Comparison of ENCODE assay signal across 24 cellular contexts in the genomic region with DNA sequence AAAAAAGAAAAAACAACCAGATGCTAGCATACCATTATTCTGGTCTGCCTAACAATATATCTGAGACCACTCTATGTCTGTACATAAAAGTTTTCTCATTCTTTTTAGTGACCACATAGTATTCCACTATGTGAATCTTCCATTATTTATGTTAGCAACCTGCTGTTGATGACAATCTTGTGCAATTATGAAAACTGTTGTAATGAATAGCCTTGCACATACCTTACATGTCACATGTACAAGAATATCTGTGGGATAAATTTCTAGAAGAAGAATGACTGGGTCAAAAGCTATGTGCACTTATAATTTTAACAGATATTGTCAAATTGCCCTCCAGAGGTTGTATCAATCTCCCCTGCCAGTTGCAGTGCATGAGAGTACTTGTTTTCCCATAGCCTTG.
DNase-seq lines count a peak whose midpoint lies in the region; ATAC-seq, FAIRE-seq and TF ChIP-seq lines count a peak whose summit lies in the region.
"Had no signal": no experiment of that assay in that cellular context is flagged by ENCODE, and none has a peak within 500 bp of the region (broad histone marks: within the 10 kb centered on the region; RNA-seq: fewer than 3 reads in every experiment).

No MANE protein-coding gene starts in this region.

- no peaks in the 10 kb centered on the region for H3K9me3 Mint-ChIP-seq in osteocyte (ENCODE audit: unreplicated experiment)
- H3K9me3 Mint-ChIP-seq in activated naive CD4-positive, alpha-beta T cell treated with anti-CD3 and anti-CD28 coated beads, Interleukin-2, amount 50 U/mL, for 72 hours = no peaks in the 10 kb centered on the region
- H3K9me3 Mint-ChIP-seq: activated CD8-positive, alpha-beta T cell treated with anti-CD3 and anti-CD28 coated beads for 36 hours; activated naive CD8-positive, alpha-beta T cell treated with anti-CD3 and anti-CD28 coated beads, Interleukin-2, amount 50 U/mL, for 24 hours; CD4-positive, alpha-beta memory T cell; naive thymus-derived CD4-positive, alpha-beta T cell; stimulated activated naive B cell treated with anti-CD40 and anti-IgM and Interleukin-4, amounts not matched to agents 10 μg/mL and 1 μg/mL and 100 μg/mL, for 72 hours had no signal

- H3K36me3 ChIP-seq in lower lobe of right lung = no peaks in the 10 kb centered on the region
- H3K36me3 ChIP-seq: esophagus squamous epithelium, MG63, SJCRH30, spleen had no signal

- no peak overlapping the region for H3K4me3 Mint-ChIP-seq in osteocyte (ENCODE audit: unreplicated experiment)
- H3K4me3 Mint-ChIP-seq: activated CD8-positive, alpha-beta T cell treated with anti-CD3 and anti-CD28 coated beads for 36 hours; activated naive CD8-positive, alpha-beta T cell treated with anti-CD3 and anti-CD28 coated beads, Interleukin-2, amount 50 U/mL, for 24 hours; CD4-positive, alpha-beta memory T cell had no signal

- no peak for ATAC-seq in lower lobe of right lung
- ATAC-seq in activated naive CD4-positive, alpha-beta T cell treated with anti-CD3 and anti-CD28 coated beads, Interleukin-2, amount 50 U/mL, for 72 hours = no peak
- ATAC-seq: activated CD4-positive, CD25-positive, alpha-beta regulatory T cell treated with anti-CD3 and anti-CD28 coated beads, Interleukin-2, amount 50 U/mL, for 24 hours; activated CD8-positive, alpha-beta T cell treated with anti-CD3 and anti-CD28 coated beads for 36 hours; activated naive CD8-positive, alpha-beta T cell treated with anti-CD3 and anti-CD28 coated beads, Interleukin-2, amount 50 U/mL, for 24 hours; naive thymus-derived CD4-positive, alpha-beta T cell; stimulated activated naive B cell treated with anti-CD40 and anti-IgM and Interleukin-4, amounts not matched to agents 10 μg/mL and 1 μg/mL and 100 μg/mL, for 72 hours had no signal

- intact Hi-C loops in lower lobe of right lung (cut with DNase I) = no loop called here

- DNase-seq in HCEC 1CT (peak; percentile 26), choroid plexus epithelial cell (ENCODE audit: low read depth) (peak; percentile 58), lower lobe of right lung (no peak), osteocyte (ENCODE audit: extremely low spot score, unreplicated experiment) (no peak), NCI-H1930 (lab: John Stamatoyannopoulos, UW) (no peak), HTR-8/SVneo (ENCODE audit: insufficient read length, low spot score) (no peak)
- DNase-seq in activated naive CD4-positive, alpha-beta T cell treated with anti-CD3 and anti-CD28 coated beads, Interleukin-2, amount 50 U/mL, for 72 hours (ENCODE audit: low spot score in 2 of 2) = no peak
- DNase-seq: activated CD8-positive, alpha-beta T cell treated with anti-CD3 and anti-CD28 coated beads for 36 hours; activated gamma-delta T cell; activated naive CD8-positive, alpha-beta T cell treated with anti-CD3 and anti-CD28 coated beads, Interleukin-2, amount 50 U/mL, for 24 hours; CD4-positive, alpha-beta memory T cell; esophagus squamous epithelium; MG63; naive thymus-derived CD4-positive, alpha-beta T cell; NCI-H1436; SJCRH30; spleen; stimulated activated CD4-positive, alpha-beta T cell treated with anti-CD3 and anti-CD28 coated beads, Interleukin-4, amount 100 ng/mL, for 1 hour; stimulated activated naive B cell treated with anti-CD40 and anti-IgM and Interleukin-4, amounts not matched to agents 10 μg/mL and 1 μg/mL and 100 μg/mL, for 72 hours; T-helper 1 cell; testis had no signal

- TF ChIP-seq CTCF in choroid plexus epithelial cell (conservative IDR thresholded peaks at IDR 0.05; ENCODE audit: low read depth, low read length) (no peak), lower lobe of right lung (IDR thresholded peaks at IDR 0.05) (no peak), osteocyte (IDR thresholded peaks at IDR 0.05) (no peak)

- no peaks in the 10 kb centered on the region for H3K27me3 Mint-ChIP-seq in osteocyte (ENCODE audit: unreplicated experiment)
- H3K27me3 Mint-ChIP-seq: activated CD8-positive, alpha-beta T cell treated with anti-CD3 and anti-CD28 coated beads for 36 hours; CD4-positive, alpha-beta memory T cell; stimulated activated naive B cell treated with anti-CD40 and anti-IgM and Interleukin-4, amounts not matched to agents 10 μg/mL and 1 μg/mL and 100 μg/mL, for 72 hours had no signal

- H3K36me3 Mint-ChIP-seq in osteocyte (ENCODE audit: unreplicated experiment) = no peaks in the 10 kb centered on the region
- no peaks in the 10 kb centered on the region for H3K36me3 Mint-ChIP-seq in activated naive CD4-positive, alpha-beta T cell treated with anti-CD3 and anti-CD28 coated beads, Interleukin-2, amount 50 U/mL, for 72 hours
- H3K36me3 Mint-ChIP-seq: CD4-positive, alpha-beta memory T cell; naive thymus-derived CD4-positive, alpha-beta T cell; stimulated activated naive B cell treated with anti-CD40 and anti-IgM and Interleukin-4, amounts not matched to agents 10 μg/mL and 1 μg/mL and 100 μg/mL, for 72 hours had no signal

- H3K4me1 Mint-ChIP-seq in osteocyte (ENCODE audit: unreplicated experiment) = peaks cover 55% of the 10 kb centered on the region

- H3K27ac Mint-ChIP-seq in osteocyte (ENCODE audit: unreplicated experiment) = no peak overlapping the region
- no peak overlapping the region for H3K27ac Mint-ChIP-seq in activated naive CD4-positive, alpha-beta T cell treated with anti-CD3 and anti-CD28 coated beads, Interleukin-2, amount 50 U/mL, for 72 hours
- H3K27ac Mint-ChIP-seq: activated CD8-positive, alpha-beta T cell treated with anti-CD3 and anti-CD28 coated beads for 36 hours; activated naive CD8-positive, alpha-beta T cell treated with anti-CD3 and anti-CD28 coated beads, Interleukin-2, amount 50 U/mL, for 24 hours; stimulated activated naive B cell treated with anti-CD40 and anti-IgM and Interleukin-4, amounts not matched to agents 10 μg/mL and 1 μg/mL and 100 μg/mL, for 72 hours had no signal

- H3K4me1 ChIP-seq in lower lobe of right lung = peaks cover 75% of the 10 kb centered on the region
- H3K4me1 ChIP-seq: SJCRH30 had no signal

- no peaks in the 10 kb centered on the region for H3K27me3 ChIP-seq in lower lobe of right lung (ENCODE audit: low read depth)
- H3K27me3 ChIP-seq: esophagus squamous epithelium, MG63, SJCRH30, spleen, testis had no signal

- peak overlapping the region; percentile 27 for H3K27ac ChIP-seq in lower lobe of right lung
- H3K27ac ChIP-seq: esophagus squamous epithelium, SJCRH30, testis had no signal

- no peaks in the 10 kb centered on the region for H3K9me3 ChIP-seq in lower lobe of right lung
- H3K9me3 ChIP-seq: esophagus squamous epithelium, MG63, SJCRH30, spleen, testis had no signal

- no peak overlapping the region for H3K4me3 ChIP-seq in choroid plexus epithelial cell (ENCODE audit: low read depth, low read length)
- H3K4me3 ChIP-seq in lower lobe of right lung = peak overlapping the region; percentile 24
- H3K4me3 ChIP-seq: esophagus squamous epithelium, MG63, SJCRH30, testis had no signal

- FAIRE-seq in HTR-8/SVneo (lab: Jason Lieb, UNC) = no peak
- FAIRE-seq: G401.6, TTC549 had no signal

Comparison
In these comparisons a context has a peak if more than half of its experiments do, and no peak if none do; other contexts are left out.
1. DNase-seq: peak in HCEC 1CT (single experiment) and choroid plexus epithelial cell (single experiment); none in lower lobe of right lung (single experiment), osteocyte (single experiment), NCI-H1930 (0 of 2), activated naive CD4-positive, alpha-beta T cell treated with anti-CD3 and anti-CD28 coated beads, Interleukin-2, amount 50 U/mL, for 72 hours (0 of 2) and HTR-8/SVneo (single experiment).